ENCODE assay signal across 12 cellular contexts in the genomic region with DNA sequence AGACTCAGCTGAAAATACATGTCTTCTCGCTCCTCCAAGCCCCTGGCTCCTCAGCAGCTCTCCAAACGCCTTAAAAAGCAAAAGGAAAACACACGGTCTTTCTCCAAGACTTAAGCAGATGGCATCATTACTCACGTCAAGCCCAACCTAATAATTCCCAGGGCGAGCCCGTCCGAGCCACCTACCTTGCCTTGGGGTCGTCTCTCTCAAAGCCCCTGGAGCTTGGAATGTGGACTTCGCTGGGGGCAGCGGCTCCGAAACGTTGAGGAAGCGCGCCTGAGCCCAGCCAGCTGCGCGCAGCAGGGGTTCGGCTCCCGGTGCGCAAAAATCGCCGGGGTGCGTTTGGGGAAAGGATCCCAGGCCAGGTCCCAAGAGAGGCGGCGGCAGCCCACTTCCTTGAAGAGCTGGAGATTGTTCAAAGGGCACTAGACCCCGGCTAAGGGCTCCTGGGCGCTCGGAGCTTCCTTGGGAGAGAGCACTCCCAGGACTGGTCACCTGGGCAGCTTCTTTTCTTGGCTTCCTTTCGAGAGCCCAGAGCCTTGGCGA. TPM values are rescaled to one million over a fixed set of nuclear protein-coding genes. Genes with fewer than 3 reads are reported as not detected.
DNase-seq lines count a peak whose midpoint lies in the region; ATAC-seq, FAIRE-seq and TF ChIP-seq lines count a peak whose summit lies in the region.
"Had no signal": no experiment of that assay in that cellular context is flagged by ENCODE, and none has a peak within 500 bp of the region (broad histone marks: within the 10 kb centered on the region; RNA-seq: fewer than 3 reads in every experiment).

No MANE protein-coding gene starts in this region.

- no peak for FAIRE-seq in astrocyte (lab: Jason Lieb, UNC)

- H3K27me3 ChIP-seq in SK-N-SH (ENCODE audit: insufficient read depth), result peaks cover 38% of the 10 kb centered on the region; the same call in 1 of the 2 replicates
- peaks cover 38% of the 10 kb centered on the region for H3K27me3 ChIP-seq in astrocyte (ENCODE audit: insufficient read depth, low read length)
- H3K27me3 ChIP-seq in thoracic aorta (replicated peaks; ENCODE audit: insufficient read depth), result no peaks in the 10 kb centered on the region
- H3K27me3 ChIP-seq: uterus had no signal

- H3K27ac Mint-ChIP-seq in astrocyte (ENCODE audit: unreplicated experiment), result no peak overlapping the region
- H3K27ac Mint-ChIP-seq: activated naive CD8-positive, alpha-beta T cell treated with anti-CD3 and anti-CD28 coated beads, Interleukin-2, amount 10 ng/mL, durations not matched to agents 7 days and 5 days had no signal

- no peaks in the 10 kb centered on the region for H3K4me1 Mint-ChIP-seq in astrocyte (ENCODE audit: low read depth, unreplicated experiment)

- H3K4me3 ChIP-seq in SK-N-SH (ENCODE audit: low read depth in 2 of 2, low read length in 1 of 2) (peak overlapping the region in 1 of 2 experiments; percentile 32; a peak in 1 of 4 replicates), astrocyte (ENCODE audit: insufficient read depth, low read depth, low read length) (peak overlapping the region; percentile 46), thoracic aorta (peak overlapping the region; percentile 72)
- H3K4me3 ChIP-seq: uterus had no signal

- CTCF ChIA-PET in SK-N-SH (lab: Yijun Ruan, JAX), result interaction anchor here (0.8 to 2.8 kb wide), 14 partner anchors 9 to 526 kb away, joined by 3 to 20 read pairs (median 4); no protein-coding TSS in a partner anchor

- 23% methylated on average over 10 of the region's 29 CpGs for WGBS in SK-N-SH (ENCODE audit: low lambda C conversion rate)

- H3K79me2 ChIP-seq in SK-N-SH (ENCODE audit: insufficient read depth), result no peaks in the 10 kb centered on the region
- no peaks in the 10 kb centered on the region for H3K79me2 ChIP-seq in astrocyte (ENCODE audit: insufficient read depth, low read length)

- H3K36me3 Mint-ChIP-seq in astrocyte (ENCODE audit: low read depth, unreplicated experiment), result peaks cover 2% of the 10 kb centered on the region
- H3K36me3 Mint-ChIP-seq: activated naive CD8-positive, alpha-beta T cell treated with anti-CD3 and anti-CD28 coated beads, Interleukin-2, amount 10 ng/mL, durations not matched to agents 7 days and 5 days had no signal

- TF ChIP-seq RAD21 in SK-N-SH (IDR thresholded peaks at IDR 0.05; ENCODE audit: low read length), result no peak

- H3K4me2 ChIP-seq in SK-N-SH, result peak overlapping the region; percentile 77; the same call in 1 of the 2 replicates
- H3K4me2 ChIP-seq in astrocyte (ENCODE audit: low read length), result peak overlapping the region; percentile 86

- H3K27me3 Mint-ChIP-seq in astrocyte (ENCODE audit: low read depth, unreplicated experiment), result peaks cover 58% of the 10 kb centered on the region

- no peak for TF ChIP-seq EP300 in SK-N-SH (IDR thresholded peaks at IDR 0.05; ENCODE audit: borderline replicate concordance in 1 of 2, low read depth in 1 of 2, low read length in 1 of 2)

- H3F3A ChIP-seq in SK-N-SH (replicated peaks; ENCODE audit: insufficient read depth), result no peaks in the 10 kb centered on the region

- DNase-seq in SK-N-SH, result peak; percentile 29
- DNase-seq in astrocyte (ENCODE audit: low read depth), result no peak
- DNase-seq in iris pigment epithelial cell (ENCODE audit: low read depth), result peak; percentile 3
- DNase-seq in thoracic aorta (ENCODE audit: low spot score), result no peak
- DNase-seq in activated CD4-positive, alpha-beta T cell treated with anti-CD3 and anti-CD28 coated beads, Interleukin-2, amount 50 U/mL, for 4 hours, result no peak
- no peak for DNase-seq in medulla oblongata (ENCODE audit: extremely low spot score)
- DNase-seq: uterus had no signal

- no peak overlapping the region for H2AFZ ChIP-seq in SK-N-SH (ENCODE audit: low read depth)
- H2AFZ ChIP-seq in astrocyte (ENCODE audit: low read depth, low read length), result peak overlapping the region; percentile 67

- TF ChIP-seq CTCF in SK-N-SH (IDR thresholded peaks at IDR 0.05) (no peak), astrocyte (IDR thresholded peaks at IDR 0.05; ENCODE audit: insufficient read depth, low read depth, low read length) (no peak), thoracic aorta (IDR thresholded peaks at IDR 0.05) (no peak)

- H4K20me1 ChIP-seq in SK-N-SH (ENCODE audit: insufficient read depth) (no peaks in the 10 kb centered on the region), astrocyte (ENCODE audit: insufficient read depth, low read length) (no peaks in the 10 kb centered on the region)

- no peak for ATAC-seq in SK-N-SH treated with all-trans-retinoic acid at 6 μM for 48 hours
- ATAC-seq in thoracic aorta (ENCODE audit: insufficient number of reproducible peaks, low FRiP score, low read depth), result no peak
- no peak for ATAC-seq in GM21526 (IDR thresholded peaks at IDR 0.05; ENCODE audit: low FRiP score, unreplicated experiment)

- H3K4me1 ChIP-seq in SK-N-SH (ENCODE audit: control insufficient read depth in 1 of 2, insufficient read depth in 2 of 2, low read depth in 1 of 2, low read length in 1 of 2), result no peaks in the 10 kb centered on the region; a peak in 1 of 4 replicates
- peaks cover 4% of the 10 kb centered on the region for H3K4me1 ChIP-seq in astrocyte (ENCODE audit: insufficient read depth, low read length)
- H3K4me1 ChIP-seq in thoracic aorta (ENCODE audit: control insufficient read depth in 1 of 2, low read depth in 2 of 2), result peaks cover 6 to 55% of the 10 kb centered on the region in 2 donors
- H3K4me1 ChIP-seq: uterus had no signal

- H3K9me3 ChIP-seq in SK-N-SH (no peaks in the 10 kb centered on the region), astrocyte (ENCODE audit: insufficient read depth, low read depth, low read length) (no peaks in the 10 kb centered on the region), thoracic aorta (no peaks in the 10 kb centered on the region)
- H3K9me3 ChIP-seq: uterus had no signal

- H3K9me2 ChIP-seq in SK-N-SH, result no peaks in the 10 kb centered on the region

- H3K36me3 ChIP-seq in SK-N-SH (replicated peaks in 1 of 2; ENCODE audit: control insufficient read depth in 1 of 2, insufficient read depth in 2 of 2, low read length in 1 of 2) (no peaks in the 10 kb centered on the region), astrocyte (ENCODE audit: insufficient read depth, low read length) (no peaks in the 10 kb centered on the region), thoracic aorta (no peaks in the 10 kb centered on the region)
- H3K36me3 ChIP-seq: uterus had no signal

- no peaks in the 10 kb centered on the region for H3K9me3 Mint-ChIP-seq in astrocyte (ENCODE audit: unreplicated experiment)
- H3K9me3 Mint-ChIP-seq: activated naive CD8-positive, alpha-beta T cell treated with anti-CD3 and anti-CD28 coated beads, Interleukin-2, amount 10 ng/mL, durations not matched to agents 7 days and 5 days had no signal

- H3K27ac ChIP-seq in SK-N-SH (ENCODE audit: low read depth in 2 of 2, low read length in 1 of 2) (no peak overlapping the region), astrocyte (ENCODE audit: low read depth, low read length) (no peak overlapping the region), thoracic aorta (no peak overlapping the region)
- H3K27ac ChIP-seq: uterus had no signal

- POLR2A ChIA-PET in SK-N-SH (lab: Yijun Ruan, JAX), result no interaction called here

- H3K9ac ChIP-seq in SK-N-SH (no peak overlapping the region), astrocyte (ENCODE audit: low read length) (no peak overlapping the region)

- H3K4me3 Mint-ChIP-seq in astrocyte (ENCODE audit: unreplicated experiment), result peak overlapping the region; percentile 6
- H3K4me3 Mint-ChIP-seq: activated naive CD8-positive, alpha-beta T cell treated with anti-CD3 and anti-CD28 coated beads, Interleukin-2, amount 10 ng/mL, durations not matched to agents 7 days and 5 days had no signal

TF ChIP-seq in SK-N-SH, 30 proteins besides CTCF, POLR2A, EP300 and RAD21 (continues in another document):
- no peak for TF ChIP-seq MEF2A (IDR thresholded peaks at IDR 0.05; ENCODE audit: borderline replicate concordance, low read depth)
- TF ChIP-seq USF1 (IDR thresholded peaks at IDR 0.05; ENCODE audit: borderline replicate concordance, low read depth), result no peak
- no peak for TF ChIP-seq RXRA (IDR thresholded peaks at IDR 0.05; ENCODE audit: borderline replicate concordance, low read depth)
- TF ChIP-seq TEAD4 (IDR thresholded peaks at IDR 0.05; ENCODE audit: borderline replicate concordance, insufficient read depth), result no peak

TF ChIP-seq in SK-N-SH treated with all-trans-retinoic acid at 6 μM for 48 hours, 23 proteins besides CTCF, POLR2A, EP300 and RAD21 (continues in another document):
- no peak for TF ChIP-seq POU6F1 (CRISPR knock-in tag; IDR thresholded peaks at IDR 0.05; ENCODE audit: borderline replicate concordance, low read depth)

RNA-seq across cellular contexts. Expression of gene DRD1, which starts 0.4 kb away (rescaled TPM):
- polyA plus RNA-seq in SK-N-SH (2012; rRNA removed), result 0.02 TPM in 1 of 2 replicates, not detected in the other
- polyA plus RNA-seq in SK-N-SH (2012; cell fraction: cytosol; rRNA removed), result under 0.01 and 0.01 TPM in 2 replicates
- 0.07 and 0.08 TPM in 2 replicates for polyA plus RNA-seq in SK-N-SH (2012; cell fraction: nucleus; rRNA removed)
- total RNA-seq in astrocyte (0.14 and 0.23 TPM in 2 replicates), thoracic aorta (under 1 TPM; 0.41 to 0.99 TPM)
- total RNA-seq: activated naive CD8-positive, alpha-beta T cell treated with anti-CD3 and anti-CD28 coated beads, Interleukin-2, amount 10 ng/mL, durations not matched to agents 7 days and 5 days; LHCN-M2; SK-MEL-5 had no signal

RNA-seq across cellular contexts. Expression of gene SFXN1, which starts 34.8 kb away (rescaled TPM):
- polyA plus RNA-seq in SK-N-SH (2012; rRNA removed), result 73.6 and 90.9 TPM in 2 replicates
- polyA plus RNA-seq in SK-N-SH (2012; cell fraction: cytosol; rRNA removed), result 68.3 and 90.9 TPM in 2 replicates
- polyA plus RNA-seq in SK-N-SH (2012; cell fraction: nucleus; rRNA removed), result 41.8 and 62.5 TPM in 2 replicates
- total RNA-seq in astrocyte, result 84.1 and 89.4 TPM in 2 replicates
- total RNA-seq in thoracic aorta, result 10 to 100 TPM; 22.9 to 50.8 TPM

Comparison
In these comparisons a context has a peak if more than half of its experiments do, and no peak if none do; other contexts are left out.
1. DNase-seq: peak in SK-N-SH (single experiment) and iris pigment epithelial cell (single experiment); none in astrocyte (single experiment), thoracic aorta (single experiment), activated CD4-positive, alpha-beta T cell treated with anti-CD3 and anti-CD28 coated beads, Interleukin-2, amount 50 U/mL, for 4 hours (0 of 2) and medulla oblongata (single experiment).